Comparison of ENCODE assay signal across 21 cellular contexts in the genomic region with DNA sequence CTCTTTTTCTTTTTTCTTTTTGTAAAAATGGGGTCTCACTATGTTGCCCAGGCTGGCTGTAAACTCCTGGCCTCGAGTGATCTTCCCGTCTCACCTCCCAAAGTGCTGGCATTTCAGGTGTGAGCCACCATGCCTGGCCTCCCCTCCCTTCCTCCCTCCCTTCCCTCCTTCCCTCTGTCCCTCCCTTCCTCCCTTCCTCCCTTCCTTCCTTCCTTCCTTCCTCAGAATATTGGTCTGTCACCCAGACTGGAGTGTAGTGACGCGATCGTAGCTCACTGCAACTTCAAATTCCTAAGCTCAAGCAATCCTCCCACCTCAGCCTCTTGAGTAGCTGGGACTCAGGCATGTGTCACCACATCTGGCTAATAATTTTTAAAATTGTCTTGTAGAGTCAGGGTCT. TPM values are rescaled to one million over a fixed set of nuclear protein-coding genes. Genes with fewer than 3 reads are reported as not detected.
DNase-seq lines count a peak whose midpoint lies in the region; ATAC-seq and TF ChIP-seq lines count a peak whose summit lies in the region.
"Had no signal": no experiment of that assay in that cellular context is flagged by ENCODE, and none has a peak within 500 bp of the region (broad histone marks: within the 10 kb centered on the region; RNA-seq: fewer than 3 reads in every experiment).

No MANE protein-coding gene starts in this region.

- H3K4me1 Mint-ChIP-seq in H9 (peaks cover 16 to 23% of the 10 kb centered on the region in 2 experiments), WTC11 (peaks cover 26% of the 10 kb centered on the region)

- H3K79me1 ChIP-seq in H9 (ENCODE audit: insufficient read depth, low read depth, low read length, poor library complexity, severe bottlenecking): peaks cover 7% of the 10 kb centered on the region

- H3K4me1 ChIP-seq in H9 (ENCODE audit: insufficient read depth, low read length): no peaks in the 10 kb centered on the region
- peaks cover 20 to 62% (median 55%) of the 10 kb centered on the region in 5 donors for H3K4me1 ChIP-seq in subcutaneous abdominal adipose tissue (ENCODE audit: control insufficient read depth in 5 of 5, insufficient read depth in 5 of 5, low read length in 5 of 5)
- no peaks in the 10 kb centered on the region for H3K4me1 ChIP-seq in effector memory CD4-positive, alpha-beta T cell (ENCODE audit: control insufficient read depth, insufficient read depth, low read length, poor library complexity, severe bottlenecking)
- H3K4me1 ChIP-seq in MM.1S (ENCODE audit: low read length): no peaks in the 10 kb centered on the region

- H3K56ac ChIP-seq in H9 (ENCODE audit: insufficient read length, low read depth, low read length): no peak overlapping the region

- H3K36me3 ChIP-seq in subcutaneous abdominal adipose tissue (ENCODE audit: control insufficient read depth in 5 of 5, insufficient read depth in 5 of 5, low read length in 5 of 5) (peaks cover 0 to 7% (median 0%) of the 10 kb centered on the region in 5 donors), MM.1S (replicated peaks; ENCODE audit: insufficient read depth, low read length) (no peaks in the 10 kb centered on the region)
- no peaks in the 10 kb centered on the region for H3K36me3 ChIP-seq in effector memory CD4-positive, alpha-beta T cell (ENCODE audit: control insufficient read depth, insufficient read depth, low read length)
- H3K36me3 ChIP-seq: cardiac muscle cell, suprapubic skin had no signal

- H3K9ac ChIP-seq in H9 (ENCODE audit: extremely low read depth, insufficient read length, low read length): no peak overlapping the region
- peak overlapping the region in 1 of 5 donors; percentile 45 for H3K9ac ChIP-seq in subcutaneous abdominal adipose tissue (ENCODE audit: low read length in 5 of 5)
- H3K9ac ChIP-seq in MM.1S (ENCODE audit: low read length): no peak overlapping the region

- H4K5ac ChIP-seq in H9 (ENCODE audit: insufficient read length, low read depth, low read length): no peak overlapping the region

- H3K4me2 ChIP-seq in H9 (ENCODE audit: insufficient read depth, insufficient read length, low read length): no peak overlapping the region
- no peak overlapping the region for H3K4me2 ChIP-seq in MM.1S (ENCODE audit: low read depth, low read length)

- H3K4me3 Mint-ChIP-seq in H9 (no peak overlapping the region), WTC11 (no peak overlapping the region)
- H3K4me3 Mint-ChIP-seq: activated T-helper 1 cell treated with anti-CD3 and anti-CD28 coated beads, Interleukin-12 subunit alpha, Interleukin-12 subunit beta, Interleukin-2, Interleukin-4 antibody, amounts not matched to agents 30 ng/mL and 10 ng/mL and 1 ng/mL, durations not matched to agents 14 hours and 24 hours and 36 hours had no signal

- H3K27ac Mint-ChIP-seq in H9 (peak overlapping the region in 2 of 3 experiments; percentile 18 to 92; a peak in 1 of 7 replicates), WTC11 (no peak overlapping the region)
- H3K27ac Mint-ChIP-seq: activated T-helper 1 cell treated with anti-CD3 and anti-CD28 coated beads, Interleukin-12 subunit alpha, Interleukin-12 subunit beta, Interleukin-2, Interleukin-4 antibody, amounts not matched to agents 30 ng/mL and 10 ng/mL and 1 ng/mL, durations not matched to agents 14 hours and 24 hours and 36 hours had no signal

- no peak for ATAC-seq in WTC11
- ATAC-seq: heart left ventricle had no signal

- H2AFZ ChIP-seq in H9 (ENCODE audit: low read length) (no peak overlapping the region), MM.1S (ENCODE audit: low read length) (no peak overlapping the region)

- H4K20me1 ChIP-seq in H9 (ENCODE audit: control insufficient read depth, insufficient read depth, insufficient read length) (no peaks in the 10 kb centered on the region), MM.1S (ENCODE audit: insufficient read depth, low read length) (peaks cover 15% of the 10 kb centered on the region; the same call in 1 of the 2 replicates)

- H3F3A ChIP-seq in MM.1S (ENCODE audit: insufficient read depth, low read length): no peaks in the 10 kb centered on the region

- H3K27me3 ChIP-seq in H9 (ENCODE audit: insufficient read depth, low read length) (no peaks in the 10 kb centered on the region), subcutaneous abdominal adipose tissue (ENCODE audit: control insufficient read depth in 5 of 5, insufficient read depth in 4 of 5, low read length in 5 of 5) (no peaks in the 10 kb centered on the region), MM.1S (replicated peaks; ENCODE audit: insufficient read depth, low read length) (no peaks in the 10 kb centered on the region)
- no peaks in the 10 kb centered on the region for H3K27me3 ChIP-seq in effector memory CD4-positive, alpha-beta T cell (replicated peaks; ENCODE audit: control insufficient read depth, insufficient read depth, low read length, poor library complexity, severe bottlenecking)
- H3K27me3 ChIP-seq: cardiac muscle cell, heart left ventricle, Peyer's patch, suprapubic skin had no signal

- no peak overlapping the region for H3T11ph ChIP-seq in H9 (ENCODE audit: low read length)

- H3K36me3 Mint-ChIP-seq in H9 (ENCODE audit: insufficient read depth in 1 of 3, low read depth in 3 of 3) (peaks cover 0 to 28% (median 8%) of the 10 kb centered on the region in 3 experiments; a peak in 5 of 7 replicates), WTC11 (peaks cover 19% of the 10 kb centered on the region)

- no peak overlapping the region for H2BK120ac ChIP-seq in H9 (ENCODE audit: low read depth, low read length, poor library complexity, severe bottlenecking)

- H2BK12ac ChIP-seq in H9 (ENCODE audit: insufficient read length, low read depth, low read length): no peak overlapping the region

- H3K9me3 ChIP-seq in H9 (ENCODE audit: control insufficient read depth, low read depth, low read length): no peaks in the 10 kb centered on the region
- H3K9me3 ChIP-seq in subcutaneous abdominal adipose tissue (ENCODE audit: control insufficient read depth in 5 of 5, low read length in 5 of 5): no peaks in the 10 kb centered on the region
- H3K9me3 ChIP-seq in effector memory CD4-positive, alpha-beta T cell (ENCODE audit: control insufficient read depth, low read length): no peaks in the 10 kb centered on the region
- H3K9me3 ChIP-seq in MM.1S (replicated peaks; ENCODE audit: insufficient read depth, low read length): no peaks in the 10 kb centered on the region
- H3K9me3 ChIP-seq: heart left ventricle, Peyer's patch, suprapubic skin had no signal

- H3K27ac ChIP-seq in H9 (ENCODE audit: insufficient read length, low read depth, low read length): no peak overlapping the region
- H3K27ac ChIP-seq in subcutaneous abdominal adipose tissue (ENCODE audit: low read depth, low read length): peak overlapping the region; percentile 30
- no peak overlapping the region for H3K27ac ChIP-seq in effector memory CD4-positive, alpha-beta T cell (ENCODE audit: insufficient read depth, low read length, poor library complexity, severe bottlenecking)
- no peak overlapping the region for H3K27ac ChIP-seq in MM.1S (ENCODE audit: low read length)
- H3K27ac ChIP-seq: cardiac muscle cell, heart left ventricle, Peyer's patch, suprapubic skin had no signal

- H3K18ac ChIP-seq in H9 (ENCODE audit: insufficient read length, low read depth, low read length): no peak overlapping the region

- H4K91ac ChIP-seq in H9 (ENCODE audit: insufficient read length, low read depth, low read length): no peak overlapping the region

- H3K23me2 ChIP-seq in H9 (ENCODE audit: insufficient read length, low read depth, low read length, poor library complexity, severe bottlenecking): no peaks in the 10 kb centered on the region

- CTCF ChIA-PET in WTC11 (lab: Charles Lee): interaction anchor here (0.6 to 10.4 kb wide), 4 partner anchors 10 to 1242 kb away, joined by 3 to 118 read pairs (median 4); no protein-coding TSS in a partner anchor

- H3K79me2 ChIP-seq in H9 (ENCODE audit: insufficient read depth, low read length) (peaks cover 27% of the 10 kb centered on the region), MM.1S (ENCODE audit: low read length) (peaks cover 95% of the 10 kb centered on the region)

- H4K8ac ChIP-seq in H9 (replicated peaks; ENCODE audit: insufficient read length, low read depth, low read length): no peak overlapping the region

- POLR2A ChIA-PET in WTC11 (lab: Charles Lee): no interaction called here

- H3K27me3 Mint-ChIP-seq in H9 (ENCODE audit: low read depth) (no peaks in the 10 kb centered on the region), WTC11 (ENCODE audit: low read depth) (peaks cover under 1% of the 10 kb centered on the region; the same call in 1 of the 2 replicates)

- WGBS in H9 (ENCODE audit: extremely low coverage, insufficient read length, low lambda C conversion rate): no CpG with 5 or more reads among the region's 5 CpGs

- no peak overlapping the region for H3K23ac ChIP-seq in H9 (ENCODE audit: insufficient read length, low read depth, low read length)

- no peaks in the 10 kb centered on the region for H3K9me2 ChIP-seq in MM.1S (replicated peaks; ENCODE audit: insufficient read depth, low read length)

- H3K4ac ChIP-seq in H9 (ENCODE audit: low read depth, low read length): no peak overlapping the region

- H2BK20ac ChIP-seq in H9 (ENCODE audit: low read depth, low read length, poor library complexity, severe bottlenecking): no peak overlapping the region

- no peak overlapping the region for H2AK5ac ChIP-seq in H9 (ENCODE audit: insufficient read length, low read length)

- no peak overlapping the region for H2BK5ac ChIP-seq in H9 (ENCODE audit: insufficient read length, low read length)

- H3K4me3 ChIP-seq in subcutaneous abdominal adipose tissue (ENCODE audit: low read depth in 1 of 5, low read length in 5 of 5): no peak overlapping the region
- H3K4me3 ChIP-seq in effector memory CD4-positive, alpha-beta T cell (ENCODE audit: insufficient read depth, low read depth, low read length, poor library complexity, severe bottlenecking): no peak overlapping the region
- H3K4me3 ChIP-seq in MM.1S (ENCODE audit: low read length): no peak overlapping the region
- H3K4me3 ChIP-seq: cardiac muscle cell, GM12878, heart left ventricle, lung, Peyer's patch, suprapubic skin had no signal

- H2BK15ac ChIP-seq in H9 (ENCODE audit: low read depth, low read length): no peak overlapping the region

- no peak for TF ChIP-seq CTCF in H9 (conservative IDR thresholded peaks at IDR 0.05)
- TF ChIP-seq CTCF in WTC11 (IDR thresholded peaks at IDR 0.05): no peak
- no peak for TF ChIP-seq CTCF in MM.1S (IDR thresholded peaks at IDR 0.05; ENCODE audit: low read length)

- no peak for DNase-seq in H9
- DNase-seq in WTC11 (ENCODE audit: low spot score): no peak
- peak; percentile 49 for DNase-seq in glomerular visceral epithelial cell (ENCODE audit: extremely low spot score)
- no peak for DNase-seq in effector memory CD4-positive, alpha-beta T cell
- no peak for DNase-seq in MM.1S
- no peak for DNase-seq in activated CD4-positive, alpha-beta T cell treated with anti-CD3 and anti-CD28 coated beads for 1 hour
- DNase-seq: aorta; heart left ventricle; kidney glomerular epithelial cell; MV-4-11; NCI-H2171; NCI-H526; Peyer's patch; small intestine; stimulated activated CD4-positive, alpha-beta T cell treated with anti-CD3 and anti-CD28 coated beads, Interleukin-2, amount 100 ng/mL, for 24 hours had no signal

- H3K9me3 Mint-ChIP-seq in H9 (no peaks in the 10 kb centered on the region), WTC11 (no peaks in the 10 kb centered on the region)
- H3K9me3 Mint-ChIP-seq: activated T-helper 1 cell treated with anti-CD3 and anti-CD28 coated beads, Interleukin-12 subunit alpha, Interleukin-12 subunit beta, Interleukin-2, Interleukin-4 antibody, amounts not matched to agents 30 ng/mL and 10 ng/mL and 1 ng/mL, durations not matched to agents 14 hours and 24 hours and 36 hours had no signal

- H3K14ac ChIP-seq in H9 (ENCODE audit: insufficient read depth, low read length): no peak overlapping the region

RNA-seq across cellular contexts. Expression of a gene that starts 8.4 kb away (rescaled TPM):
- total RNA-seq in H9 (2021): 97.7 and 99.6 TPM in 2 replicates
- 107 to 163 TPM (median 113 TPM) in 3 replicates for total RNA-seq in WTC11 (2021)

RNA-seq across cellular contexts. Expression of a gene that starts 11.4 kb away (rescaled TPM):
- total RNA-seq in H9 (2021) (45.4 and 53.6 TPM in 2 replicates), WTC11 (2021) (61.3 to 72.8 TPM (median 62.5 TPM) in 3 replicates)

RNA-seq across cellular contexts. Expression of a gene that starts 14.1 kb away (rescaled TPM):
- total RNA-seq in H9 (2021) (57.8 and 59.5 TPM in 2 replicates), WTC11 (2021) (62.1 to 70.2 TPM (median 67.7 TPM) in 3 replicates)

RNA-seq across cellular contexts. Expression of a gene that starts 35.3 kb away (rescaled TPM):
- 136 and 138 TPM in 2 replicates for total RNA-seq in H9 (2021)
- total RNA-seq in WTC11 (2021): 131 to 164 TPM (median 131 TPM) in 3 replicates

RNA-seq across cellular contexts. Expression of a gene that starts 37.0 kb away (rescaled TPM):
- 16.3 and 19.9 TPM in 2 replicates for total RNA-seq in H9 (2021)
- total RNA-seq in WTC11 (2021): 23.6 to 27.8 TPM (median 24.5 TPM) in 3 replicates
